Comparison of ENCODE assay signal across 20 cellular contexts in genomic region chr3:118705827-118706226, GRCh38.
"Had no signal": no experiment of that assay in that cellular context is flagged by ENCODE, and none has a peak within 500 bp of the region (broad histone marks: within the 10 kb centered on the region; RNA-seq: fewer than 3 reads in every experiment).

No MANE protein-coding gene starts in this region.

- FAIRE-seq: colon had no signal

- H3K4me1 ChIP-seq: esophagus squamous epithelium, gastroesophageal sphincter, parathyroid adenoma, spleen, testis, tibial nerve, upper lobe of right lung had no signal

- DNase-seq: effector memory CD8-positive, alpha-beta T cell; esophagus squamous epithelium; foreskin fibroblast; glutamatergic neuron; kidney glomerular epithelial cell; mesendoderm; naive B cell; spleen; stimulated activated CD4-positive, alpha-beta T cell treated with anti-CD3 and anti-CD28 coated beads, Interleukin-15, amount 100 ng/mL, for 24 hours; stimulated activated CD4-positive, alpha-beta T cell treated with anti-CD3 and anti-CD28 coated beads, Interleukin-1b, Interleukin-23, amount 100 ng/mL, for 48 hours; stimulated activated CD4-positive, alpha-beta T cell treated with anti-CD3 and anti-CD28 coated beads, Interleukin-4, amount 100 ng/mL, for 24 hours; stimulated activated naive CD8-positive, alpha-beta T cell treated with anti-CD3 and anti-CD28 coated beads, Interleukin-15, amount 100 ng/mL, for 72 hours; testis; upper lobe of right lung had no signal

- H3K4me3 ChIP-seq: esophagus squamous epithelium, gastroesophageal sphincter, spleen, testis, tibial nerve, upper lobe of right lung had no signal

- ATAC-seq: effector memory CD8-positive, alpha-beta T cell; gastroesophageal sphincter; sciatic nerve; stimulated activated memory B cell treated with anti-CD40 and anti-IgM and Interleukin-4, amounts not matched to agents 10 μg/mL and 1 μg/mL and 100 μg/mL, for 72 hours; stimulated activated naive CD8-positive, alpha-beta T cell treated with anti-CD3 and anti-CD28 coated beads, Interleukin-15, amount 100 ng/mL, for 72 hours; upper lobe of right lung had no signal

- H3K27me3 ChIP-seq: esophagus squamous epithelium, gastroesophageal sphincter, spleen, testis, tibial nerve, upper lobe of right lung had no signal

- H3K79me2 ChIP-seq: parathyroid adenoma had no signal

- H3K36me3 ChIP-seq: esophagus squamous epithelium, gastroesophageal sphincter, spleen, tibial nerve, upper lobe of right lung had no signal

- H3K9me3 ChIP-seq: esophagus squamous epithelium, gastroesophageal sphincter, spleen, testis, tibial nerve, upper lobe of right lung had no signal

- H2AFZ ChIP-seq: parathyroid adenoma had no signal

- H3K9ac ChIP-seq: parathyroid adenoma had no signal

- H3K27ac ChIP-seq: esophagus squamous epithelium, gastroesophageal sphincter, parathyroid adenoma, spleen, testis, tibial nerve, upper lobe of right lung had no signal
